Comparison of ENCODE assay signal across 17 cellular contexts in the genomic region with DNA sequence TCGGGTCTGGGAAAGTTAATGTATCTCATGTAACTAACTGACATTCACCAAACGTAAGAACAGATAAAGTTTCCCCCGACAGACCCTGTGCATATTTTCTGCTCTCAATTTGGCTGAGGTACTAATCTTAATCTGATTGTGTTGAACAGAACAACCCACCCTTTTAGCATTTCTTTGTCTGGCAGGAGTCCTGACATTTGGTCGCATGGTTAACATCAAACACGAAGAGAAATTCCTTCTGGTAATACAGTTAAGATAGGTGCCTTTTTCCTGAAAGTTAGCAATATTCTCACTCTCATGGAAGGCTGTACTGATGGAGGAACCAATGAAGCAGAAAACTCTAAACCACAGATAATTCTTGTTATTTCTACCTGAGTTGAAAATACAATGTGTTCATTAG.
DNase-seq lines count a peak whose midpoint lies in the region; TF ChIP-seq lines count a peak whose summit lies in the region.
"Had no signal": no experiment of that assay in that cellular context is flagged by ENCODE, and none has a peak within 500 bp of the region (broad histone marks: within the 10 kb centered on the region; RNA-seq: fewer than 3 reads in every experiment).

No MANE protein-coding gene starts in this region.

- CTCF ChIA-PET in SK-N-SH (lab: Yijun Ruan, JAX): no interaction called here

- H3K4me2 ChIP-seq in SK-N-SH: no peak overlapping the region
- H3K4me2 ChIP-seq: A549, BLaER1, GM23338 had no signal

- POLR2A ChIA-PET in SK-N-SH (lab: Yijun Ruan, JAX): no interaction called here

- H3K9ac ChIP-seq in SK-N-SH: no peak overlapping the region
- H3K9ac ChIP-seq: BLaER1 had no signal

- no peaks in the 10 kb centered on the region for H3K79me2 ChIP-seq in SK-N-SH (ENCODE audit: insufficient read depth)

- 53% methylated on average over 5 of the region's 5 CpGs for WGBS in SK-N-SH (ENCODE audit: low lambda C conversion rate)

- H3K27me3 ChIP-seq in SK-N-SH (ENCODE audit: insufficient read depth): no peaks in the 10 kb centered on the region
- H3K27me3 ChIP-seq: BLaER1 had no signal

- DNase-seq in SK-N-SH (no peak), astrocyte of the hippocampus (ENCODE audit: low read depth, low spot score) (peak; percentile 54), kidney tubule cell (ENCODE audit: low spot score) (peak; percentile 6), D341Med (ENCODE audit: low spot score) (no peak), NCI-H1436 (lab: John Stamatoyannopoulos, UW) (no peak), DMS 273 treated with DMSO at 0.1 percent for 48 hours (lab: John Stamatoyannopoulos, UW) (no peak)
- no peak for DNase-seq in activated CD4-positive, alpha-beta T cell treated with anti-CD3 and anti-CD28 coated beads for 48 hours
- DNase-seq: AML-193; CD4-positive, alpha-beta memory T cell; DMS53; DND-41; EL; HCEC 1CT had no signal

- peak overlapping the region in 1 of 2 experiments; percentile 91; a peak in 2 of 4 replicates for H3K27ac ChIP-seq in SK-N-SH (ENCODE audit: low read depth in 2 of 2, low read length in 1 of 2)
- H3K27ac ChIP-seq: A549, BLaER1 had no signal

- no peak for TF ChIP-seq RAD21 in SK-N-SH (IDR thresholded peaks at IDR 0.05; ENCODE audit: low read length)

- no peaks in the 10 kb centered on the region for H3K9me2 ChIP-seq in SK-N-SH

- H4K20me1 ChIP-seq in SK-N-SH (ENCODE audit: insufficient read depth): no peaks in the 10 kb centered on the region
- H4K20me1 ChIP-seq: BLaER1 had no signal

- no peaks in the 10 kb centered on the region for H3F3A ChIP-seq in SK-N-SH (replicated peaks; ENCODE audit: insufficient read depth)

- H3K4me1 ChIP-seq in SK-N-SH (ENCODE audit: control insufficient read depth in 1 of 2, insufficient read depth in 2 of 2, low read depth in 1 of 2, low read length in 1 of 2): peaks cover 0 to 14% of the 10 kb centered on the region in 2 experiments; a peak in 2 of 4 replicates
- H3K4me1 ChIP-seq: BLaER1 had no signal

- TF ChIP-seq EP300 in SK-N-SH (IDR thresholded peaks at IDR 0.05; ENCODE audit: borderline replicate concordance in 1 of 2, low read depth in 1 of 2, low read length in 1 of 2): peak in 1 of 2 experiments; percentile 66; a peak in 2 of 4 replicates

- TF ChIP-seq CTCF in SK-N-SH (IDR thresholded peaks at IDR 0.05): no peak

- no peak overlapping the region for H2AFZ ChIP-seq in SK-N-SH (ENCODE audit: low read depth)
- H2AFZ ChIP-seq: GM23338 had no signal

- no peak overlapping the region for H3K4me3 ChIP-seq in SK-N-SH (ENCODE audit: low read depth in 2 of 2, low read length in 1 of 2)
- H3K4me3 ChIP-seq: A549, BLaER1, GM12878, GM23338 had no signal

- H3K9me3 ChIP-seq in SK-N-SH: no peaks in the 10 kb centered on the region
- H3K9me3 ChIP-seq: A549, BLaER1 had no signal

- no peaks in the 10 kb centered on the region for H3K36me3 ChIP-seq in SK-N-SH (replicated peaks in 1 of 2; ENCODE audit: control insufficient read depth in 1 of 2, insufficient read depth in 2 of 2, low read length in 1 of 2)
- H3K36me3 ChIP-seq: BLaER1 had no signal

TF ChIP-seq in SK-N-SH, 30 proteins besides CTCF, POLR2A, EP300 and RAD21:
- TF ChIP-seq, protein P1, sequence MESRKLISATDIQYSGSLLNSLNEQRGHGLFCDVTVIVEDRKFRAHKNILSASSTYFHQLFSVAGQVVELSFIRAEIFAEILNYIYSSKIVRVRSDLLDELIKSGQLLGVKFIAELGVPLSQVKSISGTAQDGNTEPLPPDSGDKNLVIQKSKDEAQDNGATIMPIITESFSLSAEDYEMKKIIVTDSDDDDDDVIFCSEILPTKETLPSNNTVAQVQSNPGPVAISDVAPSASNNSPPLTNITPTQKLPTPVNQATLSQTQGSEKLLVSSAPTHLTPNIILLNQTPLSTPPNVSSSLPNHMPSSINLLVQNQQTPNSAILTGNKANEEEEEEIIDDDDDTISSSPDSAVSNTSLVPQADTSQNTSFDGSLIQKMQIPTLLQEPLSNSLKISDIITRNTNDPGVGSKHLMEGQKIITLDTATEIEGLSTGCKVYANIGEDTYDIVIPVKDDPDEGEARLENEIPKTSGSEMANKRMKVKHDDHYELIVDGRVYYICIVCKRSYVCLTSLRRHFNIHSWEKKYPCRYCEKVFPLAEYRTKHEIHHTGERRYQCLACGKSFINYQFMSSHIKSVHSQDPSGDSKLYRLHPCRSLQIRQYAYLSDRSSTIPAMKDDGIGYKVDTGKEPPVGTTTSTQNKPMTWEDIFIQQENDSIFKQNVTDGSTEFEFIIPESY (IDR thresholded peaks at IDR 0.05; ENCODE audit: borderline replicate concordance, low read depth): no peak
- TF ChIP-seq RCOR1 (IDR thresholded peaks at IDR 0.05; ENCODE audit: low read length) (peak; percentile 59), MEF2A (IDR thresholded peaks at IDR 0.05; ENCODE audit: borderline replicate concordance, low read depth) (no peak), FOXJ3 (CRISPR knock-in tag; IDR thresholded peaks at IDR 0.05) (peak; percentile 49; the same call in 1 of the 2 replicates), NRF1 (IDR thresholded peaks at IDR 0.05; ENCODE audit: low read depth, low read length) (no peak), MXI1 (IDR thresholded peaks at IDR 0.05; ENCODE audit: low read depth, low read length) (no peak), GATA2 (CRISPR knock-in tag; IDR thresholded peaks at IDR 0.05) (peak; percentile 69), TEAD4 (IDR thresholded peaks at IDR 0.05; ENCODE audit: borderline replicate concordance, insufficient read depth) (no peak), NFIC (IDR thresholded peaks at IDR 0.05; ENCODE audit: borderline replicate concordance) (no peak)
- TF ChIP-seq, protein P2, sequence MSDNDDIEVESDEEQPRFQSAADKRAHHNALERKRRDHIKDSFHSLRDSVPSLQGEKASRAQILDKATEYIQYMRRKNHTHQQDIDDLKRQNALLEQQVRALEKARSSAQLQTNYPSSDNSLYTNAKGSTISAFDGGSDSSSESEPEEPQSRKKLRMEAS (IDR thresholded peaks at IDR 0.05; ENCODE audit: low read depth): no peak

Comparison
In these comparisons a context has a peak if more than half of its experiments do, and no peak if none do; other contexts are left out.
1. DNase-seq: peak in astrocyte of the hippocampus (single experiment) and kidney tubule cell (single experiment); none in SK-N-SH (single experiment), D341Med (single experiment), NCI-H1436 (single experiment), activated CD4-positive, alpha-beta T cell treated with anti-CD3 and anti-CD28 coated beads for 48 hours (single experiment) and DMS 273 treated with DMSO at 0.1 percent for 48 hours (single experiment).